9 cellular contexts compared by ENCODE assay signal in genomic region chr2:216775043-216775453, GRCh38.
A peak's percentile ranks its signal among the peaks of the same experiment; 100 is the strongest.
DNase-seq lines count a peak whose midpoint lies in the region; ATAC-seq and TF ChIP-seq lines count a peak whose summit lies in the region.
"Had no signal": no experiment of that assay in that cellular context is flagged by ENCODE, and none has a peak within 500 bp of the region (broad histone marks: within the 10 kb centered on the region; RNA-seq: fewer than 3 reads in every experiment).

No MANE protein-coding gene starts in this region.

- no peaks in the 10 kb centered on the region for H3K27me3 ChIP-seq in trophoblast cell (ENCODE audit: insufficient read depth, low read length)

- no peak overlapping the region for H4K12ac ChIP-seq in trophoblast cell (ENCODE audit: low read depth, low read length)

- peak; percentile 10 for TF ChIP-seq CTCF in epithelial cell of proximal tubule (conservative IDR thresholded peaks at IDR 0.05; ENCODE audit: low read depth, low read length)

- no peak overlapping the region for H3K4me3 ChIP-seq in epithelial cell of proximal tubule (ENCODE audit: low read depth, low read length)
- no peak overlapping the region for H3K4me3 ChIP-seq in trophoblast cell (ENCODE audit: low read depth, low read length)

- H3K4me2 ChIP-seq in trophoblast cell (ENCODE audit: low read length): peak overlapping the region; percentile 46

- H3K27ac Mint-ChIP-seq in activated naive CD8-positive, alpha-beta T cell treated with anti-CD3 and anti-CD28 coated beads, Interleukin-2, amount 50 U/mL, for 24 hours: no peak overlapping the region
- H3K27ac Mint-ChIP-seq: activated B cell treated with CpG ODN at 0.5 μM for 24 hours had no signal

- WGBS in trophoblast cell (ENCODE audit: extremely low coverage, insufficient coverage, insufficient read length): no CpG with 5 or more reads among the region's 5 CpGs

- H2BK5ac ChIP-seq in trophoblast cell (ENCODE audit: low read depth, low read length, poor library complexity): peak overlapping the region; percentile 98

- peak overlapping the region; percentile 99 for H3K27ac ChIP-seq in trophoblast cell (ENCODE audit: low read depth, low read length)

- H2BK12ac ChIP-seq in trophoblast cell (ENCODE audit: low read length): peak overlapping the region; percentile 92

- H3K36me3 ChIP-seq in trophoblast cell (ENCODE audit: control insufficient read depth in 1 of 2, insufficient read depth in 2 of 2, low read length in 2 of 2): no peaks in the 10 kb centered on the region

- peaks cover 37% of the 10 kb centered on the region for H3K79me1 ChIP-seq in trophoblast cell (ENCODE audit: low read length)

- ATAC-seq in GM18505 (IDR thresholded peaks at IDR 0.05; ENCODE audit: unreplicated experiment): no peak
- ATAC-seq in activated naive CD8-positive, alpha-beta T cell treated with anti-CD3 and anti-CD28 coated beads, Interleukin-2, amount 50 U/mL, for 24 hours: no peak

- H3K14ac ChIP-seq in trophoblast cell (ENCODE audit: low read length): peak overlapping the region; percentile 93

- DNase-seq in EH (ENCODE audit: low read depth): peak; percentile 96
- peak; percentile 91 for DNase-seq in OCI-M1 (lab: John Stamatoyannopoulos, UW)
- DNase-seq in epithelial cell of proximal tubule (ENCODE audit: low read depth): peak; percentile 94
- DNase-seq in trophoblast cell: peak; percentile 79 to 87
- DNase-seq in GM19240 (ENCODE audit: insufficient read length, low spot score): no peak
- DNase-seq in GDM1 (lab: John Stamatoyannopoulos, UW): no peak
- no peak for DNase-seq in activated naive CD8-positive, alpha-beta T cell treated with anti-CD3 and anti-CD28 coated beads, Interleukin-2, amount 50 U/mL, for 24 hours
- DNase-seq: activated B cell treated with CpG ODN at 0.5 μM for 24 hours had no signal

- no peaks in the 10 kb centered on the region for H3K9me3 ChIP-seq in trophoblast cell (ENCODE audit: insufficient read depth, low read depth, low read length)

- H4K91ac ChIP-seq in trophoblast cell (ENCODE audit: low read depth, low read length): peak overlapping the region; percentile 98

- peaks cover 4% of the 10 kb centered on the region for H3K9me3 Mint-ChIP-seq in activated naive CD8-positive, alpha-beta T cell treated with anti-CD3 and anti-CD28 coated beads, Interleukin-2, amount 50 U/mL, for 24 hours

- no peaks in the 10 kb centered on the region for H3K36me3 Mint-ChIP-seq in activated naive CD8-positive, alpha-beta T cell treated with anti-CD3 and anti-CD28 coated beads, Interleukin-2, amount 50 U/mL, for 24 hours (ENCODE audit: low read depth)

- H3K23ac ChIP-seq in trophoblast cell (ENCODE audit: low read length): no peak overlapping the region

- peaks cover 21 to 31% of the 10 kb centered on the region in 2 experiments for H3K4me1 ChIP-seq in trophoblast cell (ENCODE audit: control insufficient read depth in 1 of 2, insufficient read depth in 2 of 2, low read length in 2 of 2)

- H3K4me1 Mint-ChIP-seq in activated naive CD8-positive, alpha-beta T cell treated with anti-CD3 and anti-CD28 coated beads, Interleukin-2, amount 50 U/mL, for 24 hours: no peaks in the 10 kb centered on the region
- H3K4me1 Mint-ChIP-seq: activated B cell treated with CpG ODN at 0.5 μM for 24 hours had no signal

- no peak for TF ChIP-seq POLR2A in GM18505 (IDR thresholded peaks at IDR 0.05; ENCODE audit: borderline replicate concordance, extremely low read depth, insufficient read depth, insufficient read length)

- H3K79me2 ChIP-seq in trophoblast cell (ENCODE audit: control insufficient read depth, insufficient read depth, low read length, poor library complexity): peaks cover 4% of the 10 kb centered on the region

- H3K4me3 Mint-ChIP-seq in activated naive CD8-positive, alpha-beta T cell treated with anti-CD3 and anti-CD28 coated beads, Interleukin-2, amount 50 U/mL, for 24 hours: no peak overlapping the region
- H3K4me3 Mint-ChIP-seq: activated B cell treated with CpG ODN at 0.5 μM for 24 hours had no signal

- peak overlapping the region; percentile 85 for H4K8ac ChIP-seq in trophoblast cell (ENCODE audit: low read depth, low read length)

- H3K27me3 Mint-ChIP-seq in activated naive CD8-positive, alpha-beta T cell treated with anti-CD3 and anti-CD28 coated beads, Interleukin-2, amount 50 U/mL, for 24 hours: peaks cover 9% of the 10 kb centered on the region

- H2AK5ac ChIP-seq in trophoblast cell (ENCODE audit: low read length): peak overlapping the region; percentile 52

- peak overlapping the region; percentile 32 for H2AFZ ChIP-seq in trophoblast cell (ENCODE audit: insufficient read depth, low read length, poor library complexity)

- H3K18ac ChIP-seq in trophoblast cell (ENCODE audit: low read length): peak overlapping the region; percentile 90

- no peak overlapping the region for H3K9ac ChIP-seq in trophoblast cell (ENCODE audit: low read length)

- H2BK120ac ChIP-seq in trophoblast cell (ENCODE audit: insufficient read depth, low read length, poor library complexity): peak overlapping the region; percentile 98

- H3K4ac ChIP-seq in trophoblast cell (ENCODE audit: low read depth, low read length): peak overlapping the region; percentile 71

Comparison
In these comparisons a context has a peak if more than half of its experiments do, and no peak if none do; other contexts are left out.
1. DNase-seq: peak in EH (single experiment), OCI-M1 (single experiment), epithelial cell of proximal tubule (single experiment) and trophoblast cell (2 of 2); none in GM19240 (single experiment), GDM1 (single experiment) and activated naive CD8-positive, alpha-beta T cell treated with anti-CD3 and anti-CD28 coated beads, Interleukin-2, amount 50 U/mL, for 24 hours (single experiment).